Comparison of ENCODE assay signal across 8 cellular contexts in the genomic region with DNA sequence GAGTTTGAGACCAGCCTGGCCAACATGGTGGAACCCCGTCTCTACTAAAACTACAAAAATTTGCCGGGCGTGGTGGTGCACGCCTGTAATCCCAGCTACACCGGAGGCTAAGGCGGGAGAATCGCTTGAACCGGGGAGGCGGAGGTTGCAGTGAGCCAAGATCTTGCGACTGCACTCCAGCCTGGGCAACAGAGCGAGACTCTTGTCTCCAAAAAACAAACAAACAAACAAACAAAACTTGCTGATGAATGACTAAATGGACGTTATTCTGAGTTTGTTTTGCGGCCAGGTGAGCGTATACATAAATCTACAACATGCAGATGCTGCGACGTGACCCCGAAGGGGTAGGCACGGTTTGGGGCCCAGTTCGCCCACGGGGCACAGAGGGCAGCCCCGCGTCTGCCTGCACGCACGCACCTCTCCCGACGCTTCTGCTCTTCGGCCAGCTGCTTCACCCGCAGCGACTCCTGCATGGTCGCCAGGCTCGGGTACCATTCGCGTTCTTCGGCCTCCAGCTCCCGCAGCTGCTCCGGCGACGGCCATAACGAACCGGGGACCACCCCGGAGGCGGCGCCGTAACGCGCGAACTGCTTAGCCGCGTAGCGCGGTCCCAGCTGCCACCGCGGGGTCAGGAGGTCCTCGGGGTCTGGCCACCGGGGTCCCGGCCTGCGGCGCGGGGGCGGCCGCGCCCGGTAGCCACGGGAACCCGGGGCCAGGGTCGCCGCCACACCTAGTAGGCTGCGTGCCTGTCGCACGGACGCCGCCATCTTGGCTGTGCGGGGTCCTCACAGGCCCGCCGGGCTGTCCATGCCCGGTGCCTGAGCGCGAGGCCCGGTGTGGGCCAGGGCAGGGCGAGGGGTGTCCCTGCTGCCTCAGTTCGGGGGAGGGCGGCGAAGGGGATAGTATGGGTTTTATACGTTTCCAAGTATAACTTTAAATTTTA. TPM values are rescaled to one million over a fixed set of nuclear protein-coding genes. Genes with fewer than 3 reads are reported as not detected.
DNase-seq lines count a peak whose midpoint lies in the region; ATAC-seq and TF ChIP-seq lines count a peak whose summit lies in the region.

A gene (minus strand): TSS at position 778 of the 943 bp plus-strand sequence. CDS start 11 bp downstream, at position 767.

- no TSS peak for BruUV-seq in Calu3 (replicated peaks; lab: Mats Ljungman, UMichigan)

- peaks cover 47% of the 10 kb centered on the region for H3K36me3 Mint-ChIP-seq in Calu3 (ENCODE audit: insufficient read depth, unreplicated experiment)

- peak; percentile 37 to 63 for TF ChIP-seq POLR2A in uterus (IDR thresholded peaks at IDR 0.05)

- CTCF ChIA-PET in Calu3 (lab: Charles Lee): interaction anchor here (1.4 kb wide), 1 partner anchor 9 kb away, joined by 3 read pairs; no protein-coding TSS in a partner anchor

- intact Hi-C loops in Calu3 (cut with micrococcal nuclease; ENCODE audit: unreplicated experiment): no loop called here
- intact Hi-C loops in T-helper 2 cell treated with Interferon-gamma antibody and Interleukin-4, amounts not matched to agents 100 ng/mL and 5 ng/mL, for 36 hours (cut with micrococcal nuclease): no loop called here
- intact Hi-C loops in uterus (cut with DNase I; ENCODE audit: low total_unique reads): no loop called here

- H3K4me1 ChIP-seq in right atrium auricular region (peaks cover 0 to 43% of the 10 kb centered on the region in 2 donors), uterus (no peaks in the 10 kb centered on the region)

- ATAC-seq in GM21619 (IDR thresholded peaks at IDR 0.05; ENCODE audit: unreplicated experiment): peak; percentile 73

- H3K9me3 Mint-ChIP-seq in Calu3 (ENCODE audit: low read depth, unreplicated experiment): no peaks in the 10 kb centered on the region

- H3K27ac ChIP-seq in angular gyrus (ENCODE audit: low read depth, low read length) (peak within 1 kb of the TSS; percentile 92), right atrium auricular region (peak within 1 kb of the TSS; percentile 87 to 93), uterus (peak within 1 kb of the TSS; percentile 84 to 95)

- H3K36me3 ChIP-seq in right atrium auricular region: peaks cover 32% of the 10 kb centered on the region
- no peaks in the 10 kb centered on the region for H3K36me3 ChIP-seq in uterus

- no peaks in the 10 kb centered on the region for H3K27me3 ChIP-seq in right atrium auricular region
- no peaks in the 10 kb centered on the region for H3K27me3 ChIP-seq in uterus

- peak within 1 kb of the TSS; percentile 78 to 90 for H3K4me3 ChIP-seq in right atrium auricular region
- H3K4me3 ChIP-seq in uterus: peak within 1 kb of the TSS; percentile 59 to 80

- H3K9me3 ChIP-seq in right atrium auricular region (no peaks in the 10 kb centered on the region), uterus (no peaks in the 10 kb centered on the region)

- TF ChIP-seq CTCF in Calu3 (IDR thresholded peaks at IDR 0.05; ENCODE audit: unreplicated experiment): no peak
- no peak for TF ChIP-seq CTCF in right atrium auricular region (IDR thresholded peaks at IDR 0.05)
- TF ChIP-seq CTCF in uterus (IDR thresholded peaks at IDR 0.05): no peak

- H3K4me1 Mint-ChIP-seq in Calu3 (ENCODE audit: low read depth, unreplicated experiment): peaks cover 22% of the 10 kb centered on the region

- peak within 1 kb of the TSS; percentile 0 for H3K27ac Mint-ChIP-seq in Calu3 (ENCODE audit: unreplicated experiment)

- peaks cover 2% of the 10 kb centered on the region for H3K27me3 Mint-ChIP-seq in Calu3 (ENCODE audit: unreplicated experiment)

- peak; percentile 84 for DNase-seq in Calu3
- DNase-seq in MV-4-11 (lab: John Stamatoyannopoulos, UW): peak; percentile 77
- no peak for DNase-seq in right atrium auricular region (ENCODE audit: low spot score)
- DNase-seq in putamen (ENCODE audit: low spot score): peak; percentile 74
- peak; percentile 61 to 81 for DNase-seq in uterus

- H3K4me3 Mint-ChIP-seq in Calu3 (ENCODE audit: low read depth, unreplicated experiment): peak within 1 kb of the TSS; percentile 62

RNA-seq across cellular contexts. Expression of the gene that starts here (rescaled TPM):
- total RNA-seq in Calu3 (2022) (20.0 and 21.6 TPM in 2 replicates), right atrium auricular region (10 to 100 TPM; 48.5 to 58.7 TPM), uterus (10 to 100 TPM in 2 of 4 donors, 1 to 10 TPM in 2; 3.3 to 76.8 (median 12.8) TPM)
- 17.6 and 19.6 TPM in 2 replicates for total RNA-seq in T-helper 2 cell treated with Interferon-gamma antibody and Interleukin-4, amounts not matched to agents 100 ng/mL and 5 ng/mL, for 36 hours
